8 cellular contexts compared by ENCODE assay signal in the genomic region with DNA sequence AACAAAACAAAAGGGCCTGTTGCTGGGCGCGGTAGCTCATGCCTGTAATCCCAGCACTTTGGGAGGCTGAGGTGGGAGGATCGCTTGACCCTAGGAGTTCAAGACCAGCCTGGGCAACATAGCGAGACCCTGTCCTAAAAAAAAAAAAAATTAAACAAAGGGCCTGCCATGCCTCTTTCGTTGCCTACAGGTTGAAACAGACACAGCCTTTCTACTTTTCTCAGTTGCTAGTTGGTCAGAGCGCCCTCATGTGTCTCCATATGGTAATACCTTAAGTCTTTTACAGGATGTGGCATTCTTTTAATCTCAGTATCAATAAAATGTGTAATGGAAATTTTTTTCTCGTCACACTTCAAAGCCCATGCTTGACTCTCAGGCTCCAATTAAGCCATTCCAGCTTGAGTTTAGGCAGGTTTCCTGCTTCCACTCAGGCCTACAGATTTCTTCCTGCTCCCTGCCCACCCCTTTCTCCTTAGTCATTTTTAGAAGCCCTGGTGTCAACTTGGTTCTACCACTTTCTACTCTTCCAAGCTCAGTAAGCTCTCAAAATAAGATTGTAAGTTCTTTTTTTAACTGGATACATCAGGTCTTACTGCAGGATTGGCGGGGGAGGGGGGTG. TPM values are rescaled to one million over a fixed set of nuclear protein-coding genes. Genes with fewer than 3 reads are reported as not detected.
A peak's percentile ranks its signal among the peaks of the same experiment; 100 is the strongest.
DNase-seq lines count a peak whose midpoint lies in the region; ATAC-seq and TF ChIP-seq lines count a peak whose summit lies in the region.

No MANE protein-coding gene starts in this region.

- H3K4me1 Mint-ChIP-seq in CD4-positive, alpha-beta memory T cell, result peaks cover 22 to 49% (median 38%) of the 10 kb centered on the region in 4 donors

- no peaks in the 10 kb centered on the region for H3K9me2 ChIP-seq in OCI-LY7 (ENCODE audit: insufficient read depth, low read length)

- TF ChIP-seq EP300 in upper lobe of left lung (IDR thresholded peaks at IDR 0.05), result no peak

- H3K27me3 Mint-ChIP-seq in CD4-positive, alpha-beta memory T cell, result no peaks in the 10 kb centered on the region

- no peak overlapping the region for H2AFZ ChIP-seq in OCI-LY7 (ENCODE audit: low read length)

- CTCF ChIA-PET in CD4-positive, alpha-beta memory T cell (lab: Charles Lee; ENCODE audit: partially characterized antibody), result interaction anchor here (0.7 to 2.9 kb wide), 12 partner anchors 10 to 875 kb away, joined by 3 to 15 read pairs (median 4); partner anchors contain the start of gene SEPTIN6
- CTCF ChIA-PET in HEK293 (lab: Yijun Ruan, JAX), result interaction anchor here (0.5 to 2.6 kb wide), 22 partner anchors 7 to 936 kb away, joined by 3 to 15 read pairs (median 4); partner anchors contain the start of gene SEPTIN6
- CTCF ChIA-PET in OCI-LY7 (lab: Charles Lee; ENCODE audit: unreplicated experiment), result no interaction called here

- peak overlapping the region; percentile 29; the same call in 1 of the 2 replicates for H3K4me2 ChIP-seq in OCI-LY7 (ENCODE audit: low read length)

- intact Hi-C loops in CD4-positive, alpha-beta memory T cell (cut with micrococcal nuclease), result loop anchor here (1.0 kb wide), 1 partner anchor 237 kb away; no protein-coding TSS in a partner anchor
- intact Hi-C loops in OCI-LY7 (cut with micrococcal nuclease; ENCODE audit: unreplicated experiment), result loop anchor here (10.0 kb wide), 1 partner anchor 149 kb away; the partner anchor contains the start of gene NKRF

- no peaks in the 10 kb centered on the region for H3K27me3 ChIP-seq in CD4-positive, alpha-beta memory T cell (ENCODE audit: insufficient read depth, low read length)
- peaks cover 0 to 6% (median 0%) of the 10 kb centered on the region in 4 donors for H3K27me3 ChIP-seq in upper lobe of left lung

- peaks cover 48% of the 10 kb centered on the region for H3K4me1 ChIP-seq in CD4-positive, alpha-beta memory T cell (ENCODE audit: insufficient read depth, low read length)
- H3K4me1 ChIP-seq in HEK293 (ENCODE audit: control insufficient read depth, insufficient read depth, low read length) (0 out of 2 replicates have a peak, but pooled peaks cover 2% of the 10 kb centered on the region), OCI-LY7 (ENCODE audit: insufficient read depth, low read length, poor library complexity, severe bottlenecking) (peaks cover 49% of the 10 kb centered on the region), upper lobe of left lung (peaks cover 0 to 14% (median 4%) of the 10 kb centered on the region in 4 donors)

- BruUV-seq in OCI-LY7 (replicated peaks; lab: Mats Ljungman, UMichigan), result no TSS peak

- H4K20me1 ChIP-seq in OCI-LY7 (ENCODE audit: insufficient read depth, low read length), result no peaks in the 10 kb centered on the region

- H3K36me3 ChIP-seq in CD4-positive, alpha-beta memory T cell (ENCODE audit: insufficient read depth, low read length), result no peaks in the 10 kb centered on the region
- H3K36me3 ChIP-seq in HEK293 (ENCODE audit: control insufficient read depth in 2 of 2, insufficient read depth in 1 of 2, low read length in 2 of 2) (no peaks in the 10 kb centered on the region), OCI-LY7 (ENCODE audit: insufficient read depth, low read length) (no peaks in the 10 kb centered on the region), upper lobe of left lung (no peaks in the 10 kb centered on the region)

- peak overlapping the region; percentile 67 for H3K27ac ChIP-seq in CD4-positive, alpha-beta memory T cell (ENCODE audit: low read depth, low read length)
- H3K27ac ChIP-seq in HEK293 (ENCODE audit: extremely low read depth, low read depth, low read length) (no peak overlapping the region), OCI-LY7 (ENCODE audit: low read depth, low read length, poor library complexity, severe bottlenecking) (no peak overlapping the region), upper lobe of left lung (no peak overlapping the region)

- POLR2A ChIA-PET in CD4-positive, alpha-beta memory T cell (lab: Charles Lee; ENCODE audit: partially characterized antibody), result interaction anchor here (1.4 to 7.4 kb wide), 5 partner anchors 38 to 148 kb away, joined by 6 to 65 read pairs (median 8); partner anchors contain the start of genes NKRF, RPL39, SEPTIN6 and UPF3B
- POLR2A ChIA-PET in HEK293 (lab: Yijun Ruan, JAX) (no interaction called here), OCI-LY7 (lab: Charles Lee) (interaction anchor here (0.6 kb wide), 2 partner anchors 198 to 283 kb away, joined by 3 read pairs; no protein-coding TSS in a partner anchor)

- TF ChIP-seq POLR2A in upper lobe of left lung (IDR thresholded peaks at IDR 0.05), result no peak

- DNase-seq in CD4-positive, alpha-beta memory T cell, result peak; percentile 75 to 87 (median 84)
- peak; percentile 69 for DNase-seq in OCI-LY7 (ENCODE audit: low spot score)
- peak; percentile 20 for DNase-seq in activated gamma-delta T cell treated with anti-CD3 and anti-CD28 coated beads, Interleukin-2, amount 50 U/mL, for 16 hours (ENCODE audit: low read depth)
- peak; percentile 31 for DNase-seq in inferior parietal cortex (ENCODE audit: extremely low spot score)
- DNase-seq in upper lobe of left lung, result no peak
- DNase-seq in NK-92 treated with Interleukin-12 subunit alpha and Interleukin-12 subunit beta, amount 100 ng/mL, for 24 hours (lab: John Stamatoyannopoulos, UW), result no peak
- no peak for DNase-seq in GM19240 (ENCODE audit: insufficient read length, low spot score)

- 55 to 60% methylated on average over 5 to 8 of the region's 8 CpGs for WGBS in upper lobe of left lung, 2 donors

- no peak overlapping the region for H3K4me3 ChIP-seq in CD4-positive, alpha-beta memory T cell (ENCODE audit: low read length in 2 of 2)
- H3K4me3 ChIP-seq in HEK293 (ENCODE audit: low read depth, low read length), result no peak overlapping the region
- no peak overlapping the region for H3K4me3 ChIP-seq in OCI-LY7 (ENCODE audit: low read depth, low read length, poor library complexity, severe bottlenecking)
- no peak overlapping the region for H3K4me3 ChIP-seq in upper lobe of left lung

- H3K79me2 ChIP-seq in OCI-LY7 (ENCODE audit: insufficient read depth, low read depth, low read length), result no peaks in the 10 kb centered on the region

- H3K4me3 Mint-ChIP-seq in CD4-positive, alpha-beta memory T cell, result peak overlapping the region in 7 of 8 donors; percentile 58 to 81 (median 76)

- H3K36me3 Mint-ChIP-seq in CD4-positive, alpha-beta memory T cell, result peaks cover 0 to 2% of the 10 kb centered on the region in 2 donors

- TF ChIP-seq CTCF in HEK293 (tag by site-specific recombination; IDR thresholded peaks at IDR 0.05), result peak; percentile 48
- peak; percentile 72 for TF ChIP-seq CTCF in OCI-LY7 (conservative IDR thresholded peaks at IDR 0.05; ENCODE audit: low read length)
- TF ChIP-seq CTCF in upper lobe of left lung (IDR thresholded peaks at IDR 0.05), result peak in 4 of 6 experiments; percentile 13 to 42 (median 36)

- ATAC-seq in upper lobe of left lung (ENCODE audit: low FRiP score in 2 of 2), result no peak

- H3K9me3 Mint-ChIP-seq in CD4-positive, alpha-beta memory T cell, result no peaks in the 10 kb centered on the region

- H3K27ac Mint-ChIP-seq in CD4-positive, alpha-beta memory T cell, result peak overlapping the region; percentile 93 to 99 (median 96)

- no peaks in the 10 kb centered on the region for H3K9me3 ChIP-seq in CD4-positive, alpha-beta memory T cell (ENCODE audit: control insufficient read depth in 1 of 2, low read length in 2 of 2)
- no peaks in the 10 kb centered on the region for H3K9me3 ChIP-seq in HEK293 (ENCODE audit: control insufficient read depth, insufficient read depth, low read depth, low read length)
- H3K9me3 ChIP-seq in OCI-LY7 (ENCODE audit: low read length), result no peaks in the 10 kb centered on the region
- no peaks in the 10 kb centered on the region for H3K9me3 ChIP-seq in upper lobe of left lung

TF ChIP-seq in HEK293, 187 proteins besides CTCF, POLR2A, EP300 and RAD21 (continues in another document):
- TF ChIP-seq ZNF654 (tag by site-specific recombination; IDR thresholded peaks at IDR 0.05; ENCODE audit: low read depth), result peak; percentile 71
- 0 out of 2 replicates have a peak, but pooled peaks have one; percentile 60 for TF ChIP-seq SCRT1 (tag by site-specific recombination; IDR thresholded peaks at IDR 0.05; ENCODE audit: borderline replicate concordance)
- no peak for TF ChIP-seq ZNF398 (tag by site-specific recombination; IDR thresholded peaks at IDR 0.05)
- no peak for TF ChIP-seq ZNF394 (tag by site-specific recombination; IDR thresholded peaks at IDR 0.05; ENCODE audit: borderline replicate concordance)
- no peak for TF ChIP-seq ZNF514 (tag by site-specific recombination; IDR thresholded peaks at IDR 0.05)
- peak; percentile 76; the same call in 1 of the 2 replicates for TF ChIP-seq ZNF121 (tag by site-specific recombination; IDR thresholded peaks at IDR 0.05)
- TF ChIP-seq MYNN (tag by site-specific recombination; IDR thresholded peaks at IDR 0.05; ENCODE audit: borderline replicate concordance), result no peak
- peak; percentile 78 for TF ChIP-seq SCRT2 (tag by site-specific recombination; IDR thresholded peaks at IDR 0.05)

RNA-seq across cellular contexts. Expression of gene SOWAHD, which starts 4.6 kb away (rescaled TPM):
- total RNA-seq in CD4-positive, alpha-beta memory T cell, result 1 to 10 TPM; 1.9 to 2.0 TPM
- 1 to 10 TPM in 1 of 2 donors, not detected in 1; 2.6 TPM for polyA plus RNA-seq in CD4-positive, alpha-beta memory T cell
- not detected in 2 replicates for total RNA-seq in OCI-LY7 (2014; rRNA removed; shearing (Covaris generic))
- total RNA-seq in OCI-LY7 (2022), result 0.29 and 0.55 TPM in 2 replicates
- 10 to 100 TPM in 1 of 6 donors, 1 to 10 TPM in 5; 3.2 to 11.6 (median 4.1) TPM for total RNA-seq in upper lobe of left lung

RNA-seq across cellular contexts. Expression of gene RPL39, which starts 37.7 kb away (rescaled TPM):
- 1,000 to 10,000 TPM; 3,907 to 4,108 TPM for total RNA-seq in CD4-positive, alpha-beta memory T cell
- polyA plus RNA-seq in CD4-positive, alpha-beta memory T cell, result 1,000 to 10,000 TPM; 3,926 to 4,396 TPM
- total RNA-seq in OCI-LY7 (2014; rRNA removed; shearing (Covaris generic)), result 1,897 and 2,118 TPM in 2 replicates
- total RNA-seq in OCI-LY7 (2022), result 2,029 and 2,070 TPM in 2 replicates
- total RNA-seq in upper lobe of left lung, result 1,000 to 10,000 TPM in 4 of 6 donors, 100 to 1,000 TPM in 2; 332 to 2,261 (median 1,214) TPM

Comparison
In these comparisons a context has a peak if more than half of its experiments do, and no peak if none do; other contexts are left out.
1. DNase-seq: peak in CD4-positive, alpha-beta memory T cell (5 of 5), OCI-LY7 (single experiment), activated gamma-delta T cell treated with anti-CD3 and anti-CD28 coated beads, Interleukin-2, amount 50 U/mL, for 16 hours (single experiment) and inferior parietal cortex (single experiment); none in upper lobe of left lung (0 of 2), NK-92 treated with Interleukin-12 subunit alpha and Interleukin-12 subunit beta, amount 100 ng/mL, for 24 hours (single experiment) and GM19240 (single experiment).
2. Peak in every context shown above with its lines, with median percentiles within 50 percentile points of each other: CTCF ChIP-seq.